ENCODE assay signal across 1 cellular context in genomic region chr10:93088466-93088865, GRCh38.
TF ChIP-seq lines count a peak whose summit lies in the region.

No MANE protein-coding gene starts in this region.

TF ChIP-seq in H1, 55 proteins besides CTCF, POLR2A, EP300 and RAD21 (continued from another document):
- TF ChIP-seq USF2 (IDR thresholded peaks at IDR 0.05; ENCODE audit: low read length) (no peak), SIN3A (conservative IDR thresholded peaks at IDR 0.05 in 1 of 2, IDR thresholded peaks at IDR 0.05 in 1 of 2; ENCODE audit: low read depth in 1 of 2, low read length in 2 of 2) (no peak), BCL11A (IDR thresholded peaks at IDR 0.05; ENCODE audit: low read depth in 2 of 2, low read length in 2 of 2) (no peak), TCF12 (IDR thresholded peaks at IDR 0.05; ENCODE audit: low read depth, low read length) (no peak), TAF7 (optimal IDR thresholded peaks at IDR 0.05; ENCODE audit: borderline replicate concordance, low read depth, low read length) (no peak)
TF ChIP-seq in H1: peak in this region for 0.
